1 cellular context compared by ENCODE assay signal in genomic region chr15:67030036-67030762, GRCh38.
TF ChIP-seq lines count a peak whose summit lies in the region.

No MANE protein-coding gene starts in this region.

TF ChIP-seq in HepG2, 621 proteins besides CTCF, POLR2A, EP300 and RAD21 (continued from another document and continues in another):
- TF ChIP-seq ARID4A (CRISPR knock-in tag; IDR thresholded peaks at IDR 0.05; ENCODE audit: borderline replicate concordance) (peak; percentile 55; the same call in 1 of the 2 replicates), SIX4 (CRISPR knock-in tag; IDR thresholded peaks at IDR 0.05) (peak; percentile 39; the same call in 1 of the 2 replicates), DPF2 (CRISPR knock-in tag; IDR thresholded peaks at IDR 0.05; ENCODE audit: borderline replicate concordance, low read depth) (0 out of 2 replicates have a peak, but pooled peaks have one; percentile 62), ZNF639 (CRISPR knock-in tag; conservative IDR thresholded peaks at IDR 0.05) (0 out of 2 replicates have a peak, but pooled peaks have one; percentile 22), PRDM10 (CRISPR knock-in tag; IDR thresholded peaks at IDR 0.05; ENCODE audit: low read depth) (peak; percentile 83; the same call in 1 of the 2 replicates), KDM6A (CRISPR knock-in tag; IDR thresholded peaks at IDR 0.05; ENCODE audit: low read depth) (peak; percentile 63; the same call in 1 of the 2 replicates), PHF21A (CRISPR knock-in tag; IDR thresholded peaks at IDR 0.05) (peak; percentile 69; the same call in 1 of the 2 replicates), ZMYM3 (CRISPR knock-in tag; IDR thresholded peaks at IDR 0.05) (peak; percentile 67; the same call in 1 of the 2 replicates), HNF4A (CRISPR knock-in tag; IDR thresholded peaks at IDR 0.05) (peak; percentile 77), CBX5 (CRISPR knock-in tag; IDR thresholded peaks at IDR 0.05; ENCODE audit: borderline replicate concordance) (peak; percentile 17; the same call in 1 of the 2 replicates), THAP7 (CRISPR knock-in tag; IDR thresholded peaks at IDR 0.05) (0 out of 2 replicates have a peak, but pooled peaks have one; percentile 29), ZNF205 (CRISPR knock-in tag; IDR thresholded peaks at IDR 0.05) (0 out of 2 replicates have a peak, but pooled peaks have one; percentile 40), HHEX (CRISPR knock-in tag; IDR thresholded peaks at IDR 0.05) (peak; percentile 70), ZNF264 (CRISPR knock-in tag; IDR thresholded peaks at IDR 0.05) (peak; percentile 56; the same call in 1 of the 2 replicates), TEAD3 (CRISPR knock-in tag; optimal IDR thresholded peaks at IDR 0.05; ENCODE audit: borderline replicate concordance) (peak; percentile 92), PHF8 (CRISPR knock-in tag; IDR thresholded peaks at IDR 0.05) (no peak), FOXA1 (IDR thresholded peaks at IDR 0.05) (no peak), FOXA1 (CRISPR knock-in tag; IDR thresholded peaks at IDR 0.05) (peak; percentile 78), ETV5 (CRISPR knock-in tag; IDR thresholded peaks at IDR 0.05; ENCODE audit: borderline replicate concordance) (peak; percentile 65; the same call in 1 of the 2 replicates), GFI1 (CRISPR knock-in tag; IDR thresholded peaks at IDR 0.05; ENCODE audit: borderline replicate concordance) (peak; percentile 96), HMG20A (CRISPR knock-in tag; IDR thresholded peaks at IDR 0.05; ENCODE audit: borderline replicate concordance) (peak; percentile 77; the same call in 1 of the 2 replicates), ZIK1 (CRISPR knock-in tag; IDR thresholded peaks at IDR 0.05; ENCODE audit: borderline replicate concordance, low read depth) (no peak)
- TF ChIP-seq, protein P1, sequence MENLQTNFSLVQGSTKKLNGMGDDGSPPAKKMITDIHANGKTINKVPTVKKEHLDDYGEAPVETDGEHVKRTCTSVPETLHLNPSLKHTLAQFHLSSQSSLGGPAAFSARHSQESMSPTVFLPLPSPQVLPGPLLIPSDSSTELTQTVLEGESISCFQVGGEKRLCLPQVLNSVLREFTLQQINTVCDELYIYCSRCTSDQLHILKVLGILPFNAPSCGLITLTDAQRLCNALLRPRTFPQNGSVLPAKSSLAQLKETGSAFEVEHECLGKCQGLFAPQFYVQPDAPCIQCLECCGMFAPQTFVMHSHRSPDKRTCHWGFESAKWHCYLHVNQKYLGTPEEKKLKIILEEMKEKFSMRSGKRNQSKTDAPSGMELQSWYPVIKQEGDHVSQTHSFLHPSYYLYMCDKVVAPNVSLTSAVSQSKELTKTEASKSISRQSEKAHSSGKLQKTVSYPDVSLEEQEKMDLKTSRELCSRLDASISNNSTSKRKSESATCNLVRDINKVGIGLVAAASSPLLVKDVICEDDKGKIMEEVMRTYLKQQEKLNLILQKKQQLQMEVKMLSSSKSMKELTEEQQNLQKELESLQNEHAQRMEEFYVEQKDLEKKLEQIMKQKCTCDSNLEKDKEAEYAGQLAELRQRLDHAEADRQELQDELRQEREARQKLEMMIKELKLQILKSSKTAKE (CRISPR knock-in tag; IDR thresholded peaks at IDR 0.05; ENCODE audit: borderline replicate concordance), result peak; percentile 66; the same call in 1 of the 2 replicates
- TF ChIP-seq, protein P2, sequence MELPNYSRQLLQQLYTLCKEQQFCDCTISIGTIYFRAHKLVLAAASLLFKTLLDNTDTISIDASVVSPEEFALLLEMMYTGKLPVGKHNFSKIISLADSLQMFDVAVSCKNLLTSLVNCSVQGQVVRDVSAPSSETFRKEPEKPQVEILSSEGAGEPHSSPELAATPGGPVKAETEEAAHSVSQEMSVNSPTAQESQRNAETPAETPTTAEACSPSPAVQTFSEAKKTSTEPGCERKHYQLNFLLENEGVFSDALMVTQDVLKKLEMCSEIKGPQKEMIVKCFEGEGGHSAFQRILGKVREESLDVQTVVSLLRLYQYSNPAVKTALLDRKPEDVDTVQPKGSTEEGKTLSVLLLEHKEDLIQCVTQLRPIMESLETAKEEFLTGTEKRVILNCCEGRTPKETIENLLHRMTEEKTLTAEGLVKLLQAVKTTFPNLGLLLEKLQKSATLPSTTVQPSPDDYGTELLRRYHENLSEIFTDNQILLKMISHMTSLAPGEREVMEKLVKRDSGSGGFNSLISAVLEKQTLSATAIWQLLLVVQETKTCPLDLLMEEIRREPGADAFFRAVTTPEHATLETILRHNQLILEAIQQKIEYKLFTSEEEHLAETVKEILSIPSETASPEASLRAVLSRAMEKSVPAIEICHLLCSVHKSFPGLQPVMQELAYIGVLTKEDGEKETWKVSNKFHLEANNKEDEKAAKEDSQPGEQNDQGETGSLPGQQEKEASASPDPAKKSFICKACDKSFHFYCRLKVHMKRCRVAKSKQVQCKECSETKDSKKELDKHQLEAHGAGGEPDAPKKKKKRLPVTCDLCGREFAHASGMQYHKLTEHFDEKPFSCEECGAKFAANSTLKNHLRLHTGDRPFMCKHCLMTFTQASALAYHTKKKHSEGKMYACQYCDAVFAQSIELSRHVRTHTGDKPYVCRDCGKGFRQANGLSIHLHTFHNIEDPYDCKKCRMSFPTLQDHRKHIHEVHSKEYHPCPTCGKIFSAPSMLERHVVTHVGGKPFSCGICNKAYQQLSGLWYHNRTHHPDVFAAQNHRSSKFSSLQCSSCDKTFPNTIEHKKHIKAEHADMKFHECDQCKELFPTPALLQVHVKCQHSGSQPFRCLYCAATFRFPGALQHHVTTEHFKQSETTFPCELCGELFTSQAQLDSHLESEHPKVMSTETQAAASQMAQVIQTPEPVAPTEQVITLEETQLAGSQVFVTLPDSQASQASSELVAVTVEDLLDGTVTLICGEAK (IDR thresholded peaks at IDR 0.05), result no peak
- TF ChIP-seq, protein P2 (CRISPR knock-in tag; IDR thresholded peaks at IDR 0.05), result no peak
- TF ChIP-seq, protein P3, sequence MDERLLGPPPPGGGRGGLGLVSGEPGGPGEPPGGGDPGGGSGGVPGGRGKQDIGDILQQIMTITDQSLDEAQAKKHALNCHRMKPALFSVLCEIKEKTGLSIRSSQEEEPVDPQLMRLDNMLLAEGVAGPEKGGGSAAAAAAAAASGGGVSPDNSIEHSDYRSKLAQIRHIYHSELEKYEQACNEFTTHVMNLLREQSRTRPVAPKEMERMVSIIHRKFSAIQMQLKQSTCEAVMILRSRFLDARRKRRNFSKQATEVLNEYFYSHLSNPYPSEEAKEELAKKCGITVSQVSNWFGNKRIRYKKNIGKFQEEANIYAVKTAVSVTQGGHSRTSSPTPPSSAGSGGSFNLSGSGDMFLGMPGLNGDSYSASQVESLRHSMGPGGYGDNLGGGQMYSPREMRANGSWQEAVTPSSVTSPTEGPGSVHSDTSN (CRISPR knock-in tag; IDR thresholded peaks at IDR 0.05), result no peak
- TF ChIP-seq, protein P4, sequence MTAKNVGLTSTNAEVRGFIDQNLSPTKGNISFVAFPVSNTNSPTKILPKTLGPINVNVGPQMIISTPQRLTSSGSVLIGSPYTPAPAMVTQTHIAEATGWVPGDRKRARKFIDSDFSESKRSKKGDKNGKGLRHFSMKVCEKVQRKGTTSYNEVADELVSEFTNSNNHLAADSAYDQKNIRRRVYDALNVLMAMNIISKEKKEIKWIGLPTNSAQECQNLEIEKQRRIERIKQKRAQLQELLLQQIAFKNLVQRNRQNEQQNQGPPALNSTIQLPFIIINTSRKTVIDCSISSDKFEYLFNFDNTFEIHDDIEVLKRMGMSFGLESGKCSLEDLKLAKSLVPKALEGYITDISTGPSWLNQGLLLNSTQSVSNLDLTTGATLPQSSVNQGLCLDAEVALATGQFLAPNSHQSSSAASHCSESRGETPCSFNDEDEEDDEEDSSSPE (CRISPR knock-in tag; IDR thresholded peaks at IDR 0.05), result peak; percentile 15; the same call in 1 of the 2 replicates
